Comparison of ENCODE assay signal across 12 cellular contexts in genomic region chrX:134821370-134821769, GRCh38. TPM values are rescaled to one million over a fixed set of nuclear protein-coding genes. Genes with fewer than 3 reads are reported as not detected.
A peak's percentile ranks its signal among the peaks of the same experiment; 100 is the strongest.
DNase-seq lines count a peak whose midpoint lies in the region; ATAC-seq and TF ChIP-seq lines count a peak whose summit lies in the region.
"Had no signal": no experiment of that assay in that cellular context is flagged by ENCODE, and none has a peak within 500 bp of the region (broad histone marks: within the 10 kb centered on the region; RNA-seq: fewer than 3 reads in every experiment).

No MANE protein-coding gene starts in this region.

- H3K4me3 Mint-ChIP-seq in endothelial cell (ENCODE audit: unreplicated experiment) (peak overlapping the region; percentile 53), nephron progenitor cell (no peak overlapping the region)
- H3K4me3 Mint-ChIP-seq: activated T-helper 17 cell treated with anti-CD3 and anti-CD28 coated beads, Interleukin-2, amount 50 U/mL, for 72 hours had no signal

- no peak for TF ChIP-seq CTCF in endothelial cell (IDR thresholded peaks at IDR 0.05; ENCODE audit: unreplicated experiment)
- no peak for TF ChIP-seq CTCF in nephron progenitor cell (IDR thresholded peaks at IDR 0.05)
- TF ChIP-seq CTCF in tibial nerve (IDR thresholded peaks at IDR 0.05): no peak
- TF ChIP-seq CTCF in GM10266 (IDR thresholded peaks at IDR 0.05; ENCODE audit: control insufficient read depth, insufficient read depth, low read depth, missing control alignments): no peak

- ATAC-seq in HG03135 (IDR thresholded peaks at IDR 0.05; ENCODE audit: unreplicated experiment): no peak
- ATAC-seq: activated T-helper 17 cell treated with anti-CD3 and anti-CD28 coated beads, Interleukin-2, amount 50 U/mL, for 72 hours; left colon had no signal

- TF ChIP-seq EP300 in tibial nerve (IDR thresholded peaks at IDR 0.05): peak in 1 of 2 donors; percentile 34

- peaks cover 4% of the 10 kb centered on the region for H3K36me3 Mint-ChIP-seq in endothelial cell (ENCODE audit: low read depth, unreplicated experiment)
- peaks cover 14% of the 10 kb centered on the region for H3K36me3 Mint-ChIP-seq in nephron progenitor cell (ENCODE audit: low read depth)

- H3K27me3 ChIP-seq in tibial nerve: peaks cover 0 to under 1% of the 10 kb centered on the region in 2 donors

- H3K9me3 Mint-ChIP-seq in endothelial cell (ENCODE audit: unreplicated experiment) (no peaks in the 10 kb centered on the region), nephron progenitor cell (peaks cover 25% of the 10 kb centered on the region)
- H3K9me3 Mint-ChIP-seq: activated T-helper 17 cell treated with anti-CD3 and anti-CD28 coated beads, Interleukin-2, amount 50 U/mL, for 72 hours had no signal

- H3K36me3 ChIP-seq in tibial nerve: no peaks in the 10 kb centered on the region

- no peaks in the 10 kb centered on the region for H3K9me3 ChIP-seq in tibial nerve

- H3K4me1 Mint-ChIP-seq in endothelial cell (ENCODE audit: unreplicated experiment) (peaks cover 9% of the 10 kb centered on the region), nephron progenitor cell (peaks cover 6% of the 10 kb centered on the region)

- 36 to 66% methylated on average over 3 of the region's 3 CpGs for WGBS in tibial nerve, 2 donors

- H3K27ac Mint-ChIP-seq in endothelial cell (ENCODE audit: unreplicated experiment): peak overlapping the region; percentile 99
- H3K27ac Mint-ChIP-seq in nephron progenitor cell: peak overlapping the region; percentile 83
- H3K27ac Mint-ChIP-seq: activated T-helper 17 cell treated with anti-CD3 and anti-CD28 coated beads, Interleukin-2, amount 50 U/mL, for 72 hours had no signal

- DNase-seq in ELR (ENCODE audit: low read depth) (peak; percentile 76), LHCN-M2 (ENCODE audit: low read depth) (peak; percentile 78), endothelial cell (ENCODE audit: low spot score) (peak; percentile 30), nephron progenitor cell (no peak), tibial nerve (ENCODE audit: low spot score in 2 of 2) (no peak), GM10266 (ENCODE audit: extremely low spot score) (no peak)
- DNase-seq: DND-41; effector memory CD4-positive, alpha-beta T cell; left colon; NCI-H526 treated with DMSO at 0.1 percent for 48 hours had no signal

- peaks cover 2% of the 10 kb centered on the region for H3K27me3 Mint-ChIP-seq in endothelial cell (ENCODE audit: unreplicated experiment)
- H3K27me3 Mint-ChIP-seq in nephron progenitor cell (ENCODE audit: low read depth, poor library complexity): no peaks in the 10 kb centered on the region
- H3K27me3 Mint-ChIP-seq: activated T-helper 17 cell treated with anti-CD3 and anti-CD28 coated beads, Interleukin-2, amount 50 U/mL, for 72 hours had no signal

- H3K4me3 ChIP-seq in tibial nerve: no peak overlapping the region

- TF ChIP-seq POLR2A in tibial nerve (IDR thresholded peaks at IDR 0.05): no peak

- H3K27ac ChIP-seq in tibial nerve: no peak overlapping the region

- H3K4me1 ChIP-seq in tibial nerve: no peaks in the 10 kb centered on the region

RNA-seq across cellular contexts. Expression of gene PABIR2, which starts 24.4 kb away (rescaled TPM):
- total RNA-seq in LHCN-M2 (2014; rRNA removed) (17.1 and 18.4 TPM in 2 replicates), endothelial cell (ENCODE audit: unreplicated experiment) (11.5 TPM), tibial nerve (10 to 100 TPM; 19.2 to 28.5 (median 21.9) TPM)
- polyA plus RNA-seq in LHCN-M2 (2012): 10.6 TPM

Comparison
In these comparisons a context has a peak if more than half of its experiments do, and no peak if none do; other contexts are left out.
1. DNase-seq: peak in ELR (single experiment), LHCN-M2 (single experiment) and endothelial cell (single experiment); none in nephron progenitor cell (single experiment), tibial nerve (0 of 2) and GM10266 (single experiment).